ENCODE assay signal across 1 cellular context in genomic region chr22:25027052-25027525, GRCh38.
A peak's percentile ranks its signal among the peaks of the same experiment; 100 is the strongest.
TF ChIP-seq lines count a peak whose summit lies in the region.

No MANE protein-coding gene starts in this region.

TF ChIP-seq in HepG2, 621 proteins besides CTCF, POLR2A, EP300 and RAD21 (continued from another document):
- no peak for TF ChIP-seq TBL1XR1 (IDR thresholded peaks at IDR 0.05; ENCODE audit: borderline replicate concordance, low read length, partially characterized antibody)
- TF ChIP-seq ONECUT2 (CRISPR knock-in tag; IDR thresholded peaks at IDR 0.05), result no peak
- no peak for TF ChIP-seq DZIP1 (CRISPR knock-in tag; IDR thresholded peaks at IDR 0.05)
- no peak for TF ChIP-seq SRF (IDR thresholded peaks at IDR 0.05; ENCODE audit: low read depth, low read length)
- no peak for TF ChIP-seq POLR2AphosphoS5 (IDR thresholded peaks at IDR 0.05; ENCODE audit: low read depth, low read length)
- no peak for TF ChIP-seq ZNF235 (CRISPR knock-in tag; IDR thresholded peaks at IDR 0.05; ENCODE audit: borderline replicate concordance)
- peak; percentile 100 for TF ChIP-seq ZNF768 (CRISPR knock-in tag; IDR thresholded peaks at IDR 0.05)
- TF ChIP-seq SAFB2 (CRISPR knock-in tag; IDR thresholded peaks at IDR 0.05; ENCODE audit: borderline replicate concordance, low read depth), result no peak
- peak; percentile 85 for TF ChIP-seq ZMYM3 (CRISPR knock-in tag; IDR thresholded peaks at IDR 0.05)
TF ChIP-seq in HepG2: peak in this region for 3.
